In genomic region chr9:125558453-125559084, GRCh38 we compare ENCODE assay signal across 8 cellular contexts.
DNase-seq lines count a peak whose midpoint lies in the region; ATAC-seq, FAIRE-seq and TF ChIP-seq lines count a peak whose summit lies in the region.

No MANE protein-coding gene starts in this region.

- peak; percentile 79 to 85 for TF ChIP-seq RAD21 in A549 (conservative IDR thresholded peaks at IDR 0.05 in 1 of 2, IDR thresholded peaks at IDR 0.05 in 1 of 2)
- TF ChIP-seq RAD21 in GM12878 (IDR thresholded peaks at IDR 0.05; ENCODE audit: insufficient read depth, low read depth, low read length), result peak; percentile 91

- H3K27me3 ChIP-seq in GM12878 (replicated peaks in 1 of 2; ENCODE audit: control insufficient read depth in 2 of 2, insufficient read depth in 2 of 2, low read length in 1 of 2), result no peaks in the 10 kb centered on the region
- no peaks in the 10 kb centered on the region for H3K27me3 ChIP-seq in iPS-18a (ENCODE audit: control insufficient read depth, insufficient read depth, low read length)

- no peaks in the 10 kb centered on the region for H3K4me1 ChIP-seq in A549
- H3K4me1 ChIP-seq in GM12878 (ENCODE audit: control insufficient read depth, insufficient read depth, low read length), result peaks cover 28% of the 10 kb centered on the region
- peaks cover 6% of the 10 kb centered on the region for H3K4me1 ChIP-seq in iPS-18a (ENCODE audit: control insufficient read depth, low read depth, low read length)

- H3K9ac ChIP-seq in GM12878 (ENCODE audit: control insufficient read depth, insufficient read depth, low read length) (no peak overlapping the region), iPS-18a (ENCODE audit: low read length) (no peak overlapping the region)

- peak; percentile 74 to 76 for DNase-seq in A549 (ENCODE audit: low read depth in 1 of 2, low spot score in 1 of 2)
- peak; percentile 73 for DNase-seq in NCI-H1694 treated with DMSO at 0.1 percent for 48 hours (lab: John Stamatoyannopoulos, UW)
- DNase-seq in T-helper 2 cell, result peak in 4 of 5 experiments; percentile 2 to 67 (median 10)
- peak; percentile 33 for DNase-seq in GM12878 (ENCODE audit: low read depth, low spot score)
- DNase-seq in stimulated activated CD4-positive, alpha-beta T cell treated with anti-CD3 and anti-CD28 coated beads, Interleukin-12 subunit alpha, Interleukin-12 subunit beta, amount 100 ng/mL, for 4 hours, result peak; percentile 30

- no TSS peak for BruUV-seq in GM12878 (replicated peaks; lab: Mats Ljungman, UMichigan)

- no peak overlapping the region for H3K4me3 ChIP-seq in A549
- H3K4me3 ChIP-seq in GM12878, result no peak overlapping the region
- H3K4me3 ChIP-seq in iPS-18a (ENCODE audit: low read length), result no peak overlapping the region

- H3K27ac ChIP-seq in A549 (no peak overlapping the region), GM12878 (ENCODE audit: control insufficient read depth, insufficient read depth) (no peak overlapping the region; the same call in 1 of the 2 replicates), iPS-18a (ENCODE audit: low read length) (peak overlapping the region; percentile 52)

- no peak overlapping the region for H2AFZ ChIP-seq in GM12878 (ENCODE audit: control insufficient read depth, low read depth, low read length)

- 48% methylated on average over 2 of the region's 2 CpGs for WGBS in A549 (ENCODE audit: missing lambda C conversion rate)
- WGBS in GM12878 (ENCODE audit: insufficient coverage, insufficient replicate concordance, low lambda C conversion rate, missing lambda C conversion rate), result 46% methylated on average over 2 of the region's 2 CpGs

- FAIRE-seq in A549 (lab: Jason Lieb, UNC) (no peak), GM12878 (lab: Jason Lieb, UNC) (peak; percentile 76)

- no peaks in the 10 kb centered on the region for H3K9me3 ChIP-seq in A549
- no peaks in the 10 kb centered on the region for H3K9me3 ChIP-seq in GM12878 (replicated peaks; ENCODE audit: control insufficient read depth, insufficient read depth, low read length)
- H3K9me3 ChIP-seq in iPS-18a (ENCODE audit: control insufficient read depth, low read depth, low read length), result no peaks in the 10 kb centered on the region

- intact Hi-C loops in GM12878 (cut with micrococcal nuclease; ENCODE audit: unreplicated experiment), result loop anchor here (1.0 to 5.0 kb wide), 2 partner anchors 73 to 189 kb away; partner anchors contain the start of gene PBX3

- CTCF ChIA-PET in A549 (lab: Yijun Ruan, JAX), result interaction anchor here (0.6 to 2.4 kb wide), 64 partner anchors 9 to 1000 kb away, joined by 3 to 28 read pairs (median 4); no protein-coding TSS in a partner anchor
- CTCF ChIA-PET in GM12878 (lab: Yijun Ruan, JAX), result interaction anchor here (0.6 to 4.8 kb wide), 81 partner anchors 8 to 933 kb away, joined by 3 to 60 read pairs (median 4); partner anchors contain the start of gene MAPKAP1

- H3K79me2 ChIP-seq in GM12878 (ENCODE audit: control insufficient read depth, insufficient read depth, low read length), result peaks cover 21% of the 10 kb centered on the region

- H4K20me1 ChIP-seq in GM12878 (ENCODE audit: control insufficient read depth, insufficient read depth), result no peaks in the 10 kb centered on the region

- in situ Hi-C loops in GM12878 (cut with MboI), result loop anchor here (5.0 to 10.0 kb wide), 2 partner anchors 74 to 666 kb away; no protein-coding TSS in a partner anchor

- ATAC-seq in A549 (peak; percentile 80 to 94; a peak in 5 of 6 replicates), GM18511 (IDR thresholded peaks at IDR 0.05; ENCODE audit: unreplicated experiment) (peak; percentile 51), GM12878 (peak; percentile 79), HG03520 (IDR thresholded peaks at IDR 0.05; ENCODE audit: unreplicated experiment) (no peak)

- no peak for TF ChIP-seq EP300 in A549 (IDR thresholded peaks at IDR 0.05)
- no peak for TF ChIP-seq EP300 in GM12878 (IDR thresholded peaks at IDR 0.05; ENCODE audit: borderline replicate concordance in 1 of 2, control insufficient read depth in 1 of 2, low read depth in 2 of 2, low read length in 2 of 2)

- no peak for TF ChIP-seq POLR2A in A549 (IDR thresholded peaks at IDR 0.05; ENCODE audit: low read length)
- TF ChIP-seq POLR2A in GM12878 (IDR thresholded peaks at IDR 0.05; ENCODE audit: low read depth, low read length), result no peak

- no peak overlapping the region for H3K4me2 ChIP-seq in A549
- H3K4me2 ChIP-seq in GM12878 (ENCODE audit: control insufficient read depth, insufficient read depth), result no peak overlapping the region

- RAD21 ChIA-PET in GM12878 (lab: Charles Lee; ENCODE audit: unreplicated experiment), result interaction anchor here (0.7 to 4.8 kb wide), 28 partner anchors 11 to 840 kb away, joined by 3 to 75 read pairs (median 4); partner anchors contain the start of gene MAPKAP1

- TF ChIP-seq CTCF in A549 (IDR thresholded peaks at IDR 0.05) (peak; percentile 82), GM12878 (IDR thresholded peaks at IDR 0.05 in 2 of 3, conservative IDR thresholded peaks at IDR 0.05 in 1 of 3; ENCODE audit: control insufficient read depth in 2 of 3, extremely low read depth in 1 of 3, insufficient read depth in 1 of 3, low read depth in 3 of 3, low read length in 3 of 3) (peak; percentile 79 to 90 (median 86))

- SMC1A ChIA-PET in GM12878 (lab: Charles Lee; ENCODE audit: uncharacterized antibody, unreplicated experiment), result interaction anchor here (0.7 to 7.4 kb wide), 52 partner anchors 10 to 933 kb away, joined by 3 to 93 read pairs (median 4); partner anchors contain the start of gene MAPKAP1

- H3K36me3 ChIP-seq in GM12878 (ENCODE audit: control insufficient read depth in 2 of 2, insufficient read depth in 2 of 2, low read length in 1 of 2) (peaks cover 6 to 24% of the 10 kb centered on the region in 2 experiments; a peak in 3 of 4 replicates), iPS-18a (ENCODE audit: control insufficient read depth, low read depth, low read length) (peaks cover 4% of the 10 kb centered on the region)

- POLR2A ChIA-PET in A549 (lab: Yijun Ruan, JAX), result interaction anchor here (0.6 to 1.0 kb wide), 2 partner anchors 148 to 231 kb away, joined by 3 read pairs; partner anchors contain the start of gene MAPKAP1
- POLR2A ChIA-PET in GM12878 (lab: Charles Lee), result interaction anchor here (0.6 to 2.9 kb wide), 4 partner anchors 71 to 151 kb away, joined by 3 to 7 read pairs (median 4); no protein-coding TSS in a partner anchor

TF ChIP-seq in A549, 52 proteins besides CTCF, POLR2A, EP300 and RAD21:
- TF ChIP-seq HOXB5 (CRISPR knock-in tag; IDR thresholded peaks at IDR 0.05), result no peak
- no peak for TF ChIP-seq RARB (CRISPR knock-in tag; IDR thresholded peaks at IDR 0.05)
- TF ChIP-seq SMC3 (IDR thresholded peaks at IDR 0.05), result peak; percentile 79
- no peak for TF ChIP-seq CBX2 (IDR thresholded peaks at IDR 0.05; ENCODE audit: borderline replicate concordance, low read depth)
- no peak for TF ChIP-seq TP53 (CRISPR knock-in tag; IDR thresholded peaks at IDR 0.05)
- TF ChIP-seq ZNF302 (CRISPR knock-in tag; IDR thresholded peaks at IDR 0.05), result no peak

TF ChIP-seq in GM12878, 131 proteins besides CTCF, POLR2A, EP300 and RAD21 (continues in another document):
- no peak for TF ChIP-seq CEBPB (IDR thresholded peaks at IDR 0.05; ENCODE audit: borderline replicate concordance in 1 of 2, low read depth in 2 of 2, low read length in 2 of 2)
- TF ChIP-seq SP1 (IDR thresholded peaks at IDR 0.05; ENCODE audit: low read depth, low read length), result no peak
- no peak for TF ChIP-seq TCF12 (IDR thresholded peaks at IDR 0.05; ENCODE audit: low read depth, low read length)
- no peak for TF ChIP-seq SIX5 (IDR thresholded peaks at IDR 0.05; ENCODE audit: low read depth, low read length, severe bottlenecking)
- no peak for TF ChIP-seq SREBF1 (IDR thresholded peaks at IDR 0.05; ENCODE audit: low read length)
- no peak for TF ChIP-seq IKZF1 (conservative IDR thresholded peaks at IDR 0.05)
- TF ChIP-seq E2F8 (IDR thresholded peaks at IDR 0.05; ENCODE audit: low read depth, partially characterized antibody), result no peak
- no peak for TF ChIP-seq RBBP5 (conservative IDR thresholded peaks at IDR 0.05)
- TF ChIP-seq CBX5 (IDR thresholded peaks at IDR 0.05; ENCODE audit: low read depth), result no peak

Comparison
In these comparisons a context has a peak if more than half of its experiments do, and no peak if none do; other contexts are left out.
1. DNase-seq: peak in every context shown above with its lines; median percentile 75 in A549; 73 in NCI-H1694 treated with DMSO at 0.1 percent for 48 hours; 33 in GM12878; 30 in stimulated activated CD4-positive, alpha-beta T cell treated with anti-CD3 and anti-CD28 coated beads, Interleukin-12 subunit alpha, Interleukin-12 subunit beta, amount 100 ng/mL, for 4 hours; 10 in T-helper 2 cell.
2. Of the 24 proteins assayed by ChIP-seq in both GM12878 and A549: peak only in GM12878: none; only in A549: none; in both: CTCF, RAD21 and SMC3; in neither: 20; mixed calls (peak in some experiments, not most) for 1.